In the genomic region with DNA sequence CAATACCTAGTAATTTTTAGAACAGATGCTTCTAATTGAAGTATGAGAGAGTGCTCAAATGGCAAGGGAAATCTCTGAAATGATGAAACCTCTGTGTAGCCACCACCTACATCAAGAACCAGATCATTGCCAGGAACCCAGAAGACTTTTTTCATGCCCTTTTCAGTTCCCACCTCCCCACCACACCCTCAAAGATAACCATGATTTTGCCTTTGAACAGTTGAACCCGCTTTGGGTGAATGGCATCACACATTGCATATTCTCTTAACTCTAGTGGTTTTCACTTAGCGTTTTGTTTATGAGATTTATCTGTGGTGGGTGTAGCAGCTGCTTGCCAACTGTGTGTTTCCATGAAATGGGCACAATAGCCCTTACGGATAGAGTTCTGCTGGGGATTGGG, we compare ENCODE assay signal across 20 cellular contexts.
"Had no signal": no experiment of that assay in that cellular context is flagged by ENCODE, and none has a peak within 500 bp of the region (broad histone marks: within the 10 kb centered on the region; RNA-seq: fewer than 3 reads in every experiment).

No MANE protein-coding gene starts in this region.

- H3K27ac ChIP-seq: body of pancreas, colonic mucosa, neutrophil, right atrium auricular region, tibial nerve, WERI-Rb-1 had no signal

- H3K36me3 ChIP-seq: colonic mucosa, esophagus squamous epithelium, neutrophil, right atrium auricular region, tibial nerve, uterus, WERI-Rb-1 had no signal

- H3K27me3 ChIP-seq: body of pancreas, colonic mucosa, right atrium auricular region, tibial nerve, uterus had no signal

- H3K4me3 ChIP-seq: body of pancreas, colonic mucosa, esophagus squamous epithelium, right atrium auricular region, skin epidermis, tibial nerve, uterus had no signal

- H3K9me3 ChIP-seq: body of pancreas, colonic mucosa, esophagus squamous epithelium, neutrophil, right atrium auricular region, uterus had no signal

- H3K4me1 ChIP-seq: body of pancreas, colonic mucosa, right atrium auricular region, uterus had no signal

- ATAC-seq: activated naive CD4-positive, alpha-beta T cell treated with anti-CD3 and anti-CD28 coated beads, Interleukin-2, amount 50 U/mL, for 72 hours; body of pancreas; SK-N-SH treated with all-trans-retinoic acid at 6 μM for 48 hours had no signal

- DNase-seq: activated CD4-positive, alpha-beta T cell treated with anti-CD3 and anti-CD28 coated beads, Interleukin-2, amount 50 U/mL, for 1 hour; activated T-cell treated with anti-CD3 and anti-CD28 coated beads for 4 hours; amygdala; body of pancreas; central memory CD4-positive, alpha-beta T cell; colonic mucosa; esophagus squamous epithelium; stimulated activated CD4-positive, alpha-beta T cell treated with anti-CD3 and anti-CD28 coated beads, Interleukin-15, amount 100 ng/mL, for 24 hours; stimulated activated CD4-positive, alpha-beta T cell treated with anti-CD3 and anti-CD28 coated beads, Interleukin-4, amount 100 ng/mL, for 24 hours; stimulated activated naive CD4-positive, alpha-beta T cell; substantia nigra; T-helper 1 cell; WERI-Rb-1 had no signal
